1 cellular context compared by ENCODE assay signal in the genomic region with DNA sequence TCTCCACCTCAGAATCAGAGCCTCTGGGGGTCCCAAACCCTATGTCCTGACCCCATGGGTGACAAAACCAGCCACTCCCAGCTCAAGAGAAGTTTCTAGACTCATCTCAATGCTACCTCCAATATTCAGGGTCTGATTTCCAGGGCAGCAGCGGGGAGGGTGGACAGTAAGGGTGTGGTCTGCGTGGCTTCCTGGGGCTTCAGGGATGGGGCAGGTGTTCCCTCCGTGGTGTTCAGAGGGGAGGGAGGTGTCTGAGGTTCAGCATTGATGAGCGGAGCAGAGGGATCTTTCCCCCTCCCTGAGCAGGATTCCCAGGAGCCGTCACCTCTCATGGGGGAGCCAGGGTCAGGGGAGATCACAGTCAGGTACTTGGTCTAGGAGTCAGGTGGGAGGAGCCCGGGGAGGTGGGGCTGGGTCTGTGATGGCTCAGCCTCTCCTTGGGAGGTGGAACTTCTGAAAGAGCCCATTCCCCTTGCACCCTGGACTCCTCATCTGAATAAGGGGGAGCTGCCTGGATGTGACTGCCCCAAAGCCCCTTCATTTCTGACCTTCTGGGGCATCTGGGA.
TF ChIP-seq lines count a peak whose summit lies in the region.

No MANE protein-coding gene starts in this region.

TF ChIP-seq in WTC11, 78 proteins besides CTCF, POLR2A, EP300 and RAD21 (continued from another document):
- TF ChIP-seq, protein P1, sequence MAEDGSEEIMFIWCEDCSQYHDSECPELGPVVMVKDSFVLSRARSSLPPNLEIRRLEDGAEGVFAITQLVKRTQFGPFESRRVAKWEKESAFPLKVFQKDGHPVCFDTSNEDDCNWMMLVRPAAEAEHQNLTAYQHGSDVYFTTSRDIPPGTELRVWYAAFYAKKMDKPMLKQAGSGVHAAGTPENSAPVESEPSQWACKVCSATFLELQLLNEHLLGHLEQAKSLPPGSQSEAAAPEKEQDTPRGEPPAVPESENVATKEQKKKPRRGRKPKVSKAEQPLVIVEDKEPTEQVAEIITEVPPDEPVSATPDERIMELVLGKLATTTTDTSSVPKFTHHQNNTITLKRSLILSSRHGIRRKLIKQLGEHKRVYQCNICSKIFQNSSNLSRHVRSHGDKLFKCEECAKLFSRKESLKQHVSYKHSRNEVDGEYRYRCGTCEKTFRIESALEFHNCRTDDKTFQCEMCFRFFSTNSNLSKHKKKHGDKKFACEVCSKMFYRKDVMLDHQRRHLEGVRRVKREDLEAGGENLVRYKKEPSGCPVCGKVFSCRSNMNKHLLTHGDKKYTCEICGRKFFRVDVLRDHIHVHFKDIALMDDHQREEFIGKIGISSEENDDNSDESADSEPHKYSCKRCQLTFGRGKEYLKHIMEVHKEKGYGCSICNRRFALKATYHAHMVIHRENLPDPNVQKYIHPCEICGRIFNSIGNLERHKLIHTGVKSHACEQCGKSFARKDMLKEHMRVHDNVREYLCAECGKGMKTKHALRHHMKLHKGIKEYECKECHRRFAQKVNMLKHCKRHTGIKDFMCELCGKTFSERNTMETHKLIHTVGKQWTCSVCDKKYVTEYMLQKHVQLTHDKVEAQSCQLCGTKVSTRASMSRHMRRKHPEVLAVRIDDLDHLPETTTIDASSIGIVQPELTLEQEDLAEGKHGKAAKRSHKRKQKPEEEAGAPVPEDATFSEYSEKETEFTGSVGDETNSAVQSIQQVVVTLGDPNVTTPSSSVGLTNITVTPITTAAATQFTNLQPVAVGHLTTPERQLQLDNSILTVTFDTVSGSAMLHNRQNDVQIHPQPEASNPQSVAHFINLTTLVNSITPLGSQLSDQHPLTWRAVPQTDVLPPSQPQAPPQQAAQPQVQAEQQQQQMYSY (CRISPR knock-in tag; IDR thresholded peaks at IDR 0.05): no peak
- TF ChIP-seq HMGA2 (CRISPR knock-in tag; IDR thresholded peaks at IDR 0.05): no peak
- TF ChIP-seq, protein P2, sequence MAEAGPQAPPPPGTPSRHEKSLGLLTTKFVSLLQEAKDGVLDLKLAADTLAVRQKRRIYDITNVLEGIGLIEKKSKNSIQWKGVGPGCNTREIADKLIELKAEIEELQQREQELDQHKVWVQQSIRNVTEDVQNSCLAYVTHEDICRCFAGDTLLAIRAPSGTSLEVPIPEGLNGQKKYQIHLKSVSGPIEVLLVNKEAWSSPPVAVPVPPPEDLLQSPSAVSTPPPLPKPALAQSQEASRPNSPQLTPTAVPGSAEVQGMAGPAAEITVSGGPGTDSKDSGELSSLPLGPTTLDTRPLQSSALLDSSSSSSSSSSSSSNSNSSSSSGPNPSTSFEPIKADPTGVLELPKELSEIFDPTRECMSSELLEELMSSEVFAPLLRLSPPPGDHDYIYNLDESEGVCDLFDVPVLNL (CRISPR knock-in tag; IDR thresholded peaks at IDR 0.05; ENCODE audit: borderline replicate concordance, low read depth): no peak
- TF ChIP-seq ZNF317 (CRISPR knock-in tag; IDR thresholded peaks at IDR 0.05; ENCODE audit: borderline replicate concordance, low read depth): no peak
- no peak for TF ChIP-seq CBFB (CRISPR knock-in tag; IDR thresholded peaks at IDR 0.05; ENCODE audit: low read depth)
- no peak for TF ChIP-seq ZNF423 (CRISPR knock-in tag; IDR thresholded peaks at IDR 0.05)
- no peak for TF ChIP-seq ZNF416 (CRISPR knock-in tag; IDR thresholded peaks at IDR 0.05)
- no peak for TF ChIP-seq JAZF1 (CRISPR knock-in tag; IDR thresholded peaks at IDR 0.05)
- TF ChIP-seq CREM (CRISPR knock-in tag; IDR thresholded peaks at IDR 0.05): no peak
